In the genomic region with DNA sequence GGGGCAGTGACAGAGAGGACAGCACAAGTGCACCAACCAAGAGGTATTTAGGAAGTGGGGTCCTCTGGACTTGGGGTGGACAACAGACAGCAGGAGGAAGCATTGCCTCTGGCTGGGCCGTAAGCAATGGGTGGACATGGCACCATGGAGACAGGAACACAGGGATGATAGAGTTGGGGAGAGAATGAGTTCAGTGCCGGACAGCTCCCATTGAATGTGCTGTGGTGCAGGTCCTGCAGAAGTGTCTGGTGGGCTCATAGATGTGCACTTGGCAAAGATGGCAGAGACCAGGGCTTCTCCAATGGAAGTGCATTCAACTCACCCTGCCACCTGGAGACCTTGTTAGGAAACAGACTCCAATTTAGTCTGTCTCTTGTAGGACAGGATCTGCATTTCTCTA, we compare ENCODE assay signal across 15 cellular contexts.
DNase-seq lines count a peak whose midpoint lies in the region; ATAC-seq, FAIRE-seq and TF ChIP-seq lines count a peak whose summit lies in the region.
"Had no signal": no experiment of that assay in that cellular context is flagged by ENCODE, and none has a peak within 500 bp of the region (broad histone marks: within the 10 kb centered on the region; RNA-seq: fewer than 3 reads in every experiment).

No MANE protein-coding gene starts in this region.

- H3K9ac ChIP-seq in kidney (ENCODE audit: low read length in 2 of 2) (no peak overlapping the region), skeletal muscle tissue (ENCODE audit: low read depth in 1 of 3, low read length in 3 of 3) (no peak overlapping the region)

- FAIRE-seq in kidney (lab: Jason Lieb, UNC), result no peak
- FAIRE-seq: GM19239 had no signal

- H3K4me1 ChIP-seq in cardiac muscle cell (ENCODE audit: low read depth) (peaks cover 18% of the 10 kb centered on the region), kidney (ENCODE audit: control insufficient read depth in 1 of 2, insufficient read depth in 1 of 2, low read depth in 1 of 2, low read length in 2 of 2) (peaks cover 10 to 17% of the 10 kb centered on the region in 2 donors), skeletal muscle tissue (ENCODE audit: control insufficient read depth in 3 of 3, insufficient read depth in 3 of 3, low read length in 3 of 3) (peaks cover 10 to 31% (median 23%) of the 10 kb centered on the region in 3 donors)
- H3K4me1 ChIP-seq: HAP-1, SJCRH30 had no signal

- no peak overlapping the region for H3K27ac Mint-ChIP-seq in stimulated activated naive B cell treated with anti-CD40 and anti-IgM and Interleukin-4, amounts not matched to agents 10 μg/mL and 1 μg/mL and 100 μg/mL, for 72 hours
- H3K27ac Mint-ChIP-seq: CD14-positive monocyte had no signal

- H3K27me3 ChIP-seq in cardiac muscle cell (no peaks in the 10 kb centered on the region), skeletal muscle tissue (ENCODE audit: control insufficient read depth in 3 of 3, insufficient read depth in 3 of 3, low read length in 3 of 3) (no peaks in the 10 kb centered on the region)
- H3K27me3 ChIP-seq: SJCRH30 had no signal

- H3K27ac ChIP-seq in cardiac muscle cell, result peak overlapping the region; percentile 79
- peak overlapping the region; percentile 27 to 88 for H3K27ac ChIP-seq in kidney (ENCODE audit: low read depth in 2 of 2, low read length in 2 of 2)
- H3K27ac ChIP-seq in skeletal muscle tissue (ENCODE audit: low read depth, low read length), result peak overlapping the region; percentile 46
- H3K27ac ChIP-seq: HL-60, SJCRH30 had no signal

- no peak for ATAC-seq in Right ventricle myocardium inferior
- peak; percentile 41; the same call in 1 of the 3 replicates for ATAC-seq in SK-N-SH treated with all-trans-retinoic acid at 6 μM for 48 hours
- no peak for ATAC-seq in stimulated activated naive B cell treated with anti-CD40 and anti-IgM and Interleukin-4, amounts not matched to agents 10 μg/mL and 1 μg/mL and 100 μg/mL, for 72 hours (replicated peaks)

- H3K4me3 ChIP-seq in cardiac muscle cell, result no peak overlapping the region
- H3K4me3 ChIP-seq in kidney (ENCODE audit: low read length in 2 of 2), result no peak overlapping the region
- no peak overlapping the region for H3K4me3 ChIP-seq in skeletal muscle tissue (ENCODE audit: low read length in 3 of 3)
- H3K4me3 ChIP-seq: HAP-1, SJCRH30 had no signal

- no peak for TF ChIP-seq CTCF in cardiac muscle cell (IDR thresholded peaks at IDR 0.05; ENCODE audit: low read depth, low read length)
- no peak for TF ChIP-seq CTCF in kidney (IDR thresholded peaks at IDR 0.05; ENCODE audit: borderline replicate concordance, extremely low read depth, insufficient read depth)

- no peaks in the 10 kb centered on the region for H3K9me3 ChIP-seq in cardiac muscle cell (ENCODE audit: low read depth)
- H3K9me3 ChIP-seq in kidney (ENCODE audit: control insufficient read depth in 1 of 2, low read length in 2 of 2), result no peaks in the 10 kb centered on the region
- no peaks in the 10 kb centered on the region for H3K9me3 ChIP-seq in skeletal muscle tissue (ENCODE audit: control insufficient read depth in 3 of 3, low read length in 3 of 3)
- H3K9me3 ChIP-seq: HAP-1, SJCRH30 had no signal

- peaks cover 0 to 4% of the 10 kb centered on the region in 2 donors for H3K9me3 Mint-ChIP-seq in stimulated activated naive B cell treated with anti-CD40 and anti-IgM and Interleukin-4, amounts not matched to agents 10 μg/mL and 1 μg/mL and 100 μg/mL, for 72 hours
- H3K9me3 Mint-ChIP-seq: CD14-positive monocyte had no signal

- H3K4me1 Mint-ChIP-seq in stimulated activated naive B cell treated with anti-CD40 and anti-IgM and Interleukin-4, amounts not matched to agents 10 μg/mL and 1 μg/mL and 100 μg/mL, for 72 hours, result no peaks in the 10 kb centered on the region

- H3K27me3 Mint-ChIP-seq in stimulated activated naive B cell treated with anti-CD40 and anti-IgM and Interleukin-4, amounts not matched to agents 10 μg/mL and 1 μg/mL and 100 μg/mL, for 72 hours, result peaks cover 9 to 36% of the 10 kb centered on the region in 2 donors

- H3K36me3 ChIP-seq in cardiac muscle cell, result no peaks in the 10 kb centered on the region
- no peaks in the 10 kb centered on the region for H3K36me3 ChIP-seq in kidney (ENCODE audit: control insufficient read depth in 1 of 2, insufficient read depth in 2 of 2, low read length in 2 of 2)
- H3K36me3 ChIP-seq in skeletal muscle tissue (ENCODE audit: control insufficient read depth in 3 of 3, insufficient read depth in 3 of 3, low read length in 3 of 3), result no peaks in the 10 kb centered on the region
- H3K36me3 ChIP-seq: HAP-1, SJCRH30 had no signal

- no peaks in the 10 kb centered on the region for H3K36me3 Mint-ChIP-seq in stimulated activated naive B cell treated with anti-CD40 and anti-IgM and Interleukin-4, amounts not matched to agents 10 μg/mL and 1 μg/mL and 100 μg/mL, for 72 hours
- H3K36me3 Mint-ChIP-seq: CD14-positive monocyte had no signal

- no peak for DNase-seq in cardiac muscle cell (ENCODE audit: low read depth in 1 of 2, low spot score in 1 of 2)
- DNase-seq in Right ventricle myocardium inferior (ENCODE audit: missing footprints), result no peak
- no peak for DNase-seq in kidney
- DNase-seq in DMS114 treated with DMSO at 0.1 percent for 48 hours (lab: John Stamatoyannopoulos, UW; ENCODE audit: unreplicated experiment), result no peak
- no peak for DNase-seq in stimulated activated naive B cell treated with anti-CD40 and anti-IgM and Interleukin-4, amounts not matched to agents 10 μg/mL and 1 μg/mL and 100 μg/mL, for 72 hours
- DNase-seq in NCI-H748 (lab: John Stamatoyannopoulos, UW; ENCODE audit: unreplicated experiment), result no peak
- DNase-seq: NCI-H524 treated with DMSO at 0.1 percent for 48 hours, SJCRH30, SW 1271 had no signal

- intact Hi-C loops in Right ventricle myocardium inferior (cut with DNase I) (no loop called here), kidney (cut with DNase I) (no loop called here)

- no peak overlapping the region for H3K4me3 Mint-ChIP-seq in stimulated activated naive B cell treated with anti-CD40 and anti-IgM and Interleukin-4, amounts not matched to agents 10 μg/mL and 1 μg/mL and 100 μg/mL, for 72 hours
- H3K4me3 Mint-ChIP-seq: CD14-positive monocyte had no signal

TF ChIP-seq in SK-N-SH treated with all-trans-retinoic acid at 6 μM for 48 hours, 23 proteins besides CTCF, POLR2A, EP300 and RAD21 (continues in another document):
- TF ChIP-seq, protein P1, sequence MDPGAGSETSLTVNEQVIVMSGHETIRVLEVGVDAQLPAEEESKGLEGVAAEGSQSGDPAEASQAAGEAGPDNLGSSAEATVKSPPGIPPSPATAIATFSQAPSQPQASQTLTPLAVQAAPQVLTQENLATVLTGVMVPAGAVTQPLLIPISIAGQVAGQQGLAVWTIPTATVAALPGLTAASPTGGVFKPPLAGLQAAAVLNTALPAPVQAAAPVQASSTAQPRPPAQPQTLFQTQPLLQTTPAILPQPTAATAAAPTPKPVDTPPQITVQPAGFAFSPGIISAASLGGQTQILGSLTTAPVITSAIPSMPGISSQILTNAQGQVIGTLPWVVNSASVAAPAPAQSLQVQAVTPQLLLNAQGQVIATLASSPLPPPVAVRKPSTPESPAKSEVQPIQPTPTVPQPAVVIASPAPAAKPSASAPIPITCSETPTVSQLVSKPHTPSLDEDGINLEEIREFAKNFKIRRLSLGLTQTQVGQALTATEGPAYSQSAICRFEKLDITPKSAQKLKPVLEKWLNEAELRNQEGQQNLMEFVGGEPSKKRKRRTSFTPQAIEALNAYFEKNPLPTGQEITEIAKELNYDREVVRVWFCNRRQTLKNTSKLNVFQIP (CRISPR knock-in tag; IDR thresholded peaks at IDR 0.05; ENCODE audit: borderline replicate concordance, low read depth), result no peak
- TF ChIP-seq, protein P2, sequence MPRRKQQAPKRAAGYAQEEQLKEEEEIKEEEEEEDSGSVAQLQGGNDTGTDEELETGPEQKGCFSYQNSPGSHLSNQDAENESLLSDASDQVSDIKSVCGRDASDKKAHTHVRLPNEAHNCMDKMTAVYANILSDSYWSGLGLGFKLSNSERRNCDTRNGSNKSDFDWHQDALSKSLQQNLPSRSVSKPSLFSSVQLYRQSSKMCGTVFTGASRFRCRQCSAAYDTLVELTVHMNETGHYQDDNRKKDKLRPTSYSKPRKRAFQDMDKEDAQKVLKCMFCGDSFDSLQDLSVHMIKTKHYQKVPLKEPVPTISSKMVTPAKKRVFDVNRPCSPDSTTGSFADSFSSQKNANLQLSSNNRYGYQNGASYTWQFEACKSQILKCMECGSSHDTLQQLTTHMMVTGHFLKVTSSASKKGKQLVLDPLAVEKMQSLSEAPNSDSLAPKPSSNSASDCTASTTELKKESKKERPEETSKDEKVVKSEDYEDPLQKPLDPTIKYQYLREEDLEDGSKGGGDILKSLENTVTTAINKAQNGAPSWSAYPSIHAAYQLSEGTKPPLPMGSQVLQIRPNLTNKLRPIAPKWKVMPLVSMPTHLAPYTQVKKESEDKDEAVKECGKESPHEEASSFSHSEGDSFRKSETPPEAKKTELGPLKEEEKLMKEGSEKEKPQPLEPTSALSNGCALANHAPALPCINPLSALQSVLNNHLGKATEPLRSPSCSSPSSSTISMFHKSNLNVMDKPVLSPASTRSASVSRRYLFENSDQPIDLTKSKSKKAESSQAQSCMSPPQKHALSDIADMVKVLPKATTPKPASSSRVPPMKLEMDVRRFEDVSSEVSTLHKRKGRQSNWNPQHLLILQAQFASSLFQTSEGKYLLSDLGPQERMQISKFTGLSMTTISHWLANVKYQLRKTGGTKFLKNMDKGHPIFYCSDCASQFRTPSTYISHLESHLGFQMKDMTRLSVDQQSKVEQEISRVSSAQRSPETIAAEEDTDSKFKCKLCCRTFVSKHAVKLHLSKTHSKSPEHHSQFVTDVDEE (CRISPR knock-in tag; IDR thresholded peaks at IDR 0.05), result no peak
- TF ChIP-seq ZNF565 (CRISPR knock-in tag; conservative IDR thresholded peaks at IDR 0.05; ENCODE audit: low read depth), result no peak
- TF ChIP-seq, protein P3, sequence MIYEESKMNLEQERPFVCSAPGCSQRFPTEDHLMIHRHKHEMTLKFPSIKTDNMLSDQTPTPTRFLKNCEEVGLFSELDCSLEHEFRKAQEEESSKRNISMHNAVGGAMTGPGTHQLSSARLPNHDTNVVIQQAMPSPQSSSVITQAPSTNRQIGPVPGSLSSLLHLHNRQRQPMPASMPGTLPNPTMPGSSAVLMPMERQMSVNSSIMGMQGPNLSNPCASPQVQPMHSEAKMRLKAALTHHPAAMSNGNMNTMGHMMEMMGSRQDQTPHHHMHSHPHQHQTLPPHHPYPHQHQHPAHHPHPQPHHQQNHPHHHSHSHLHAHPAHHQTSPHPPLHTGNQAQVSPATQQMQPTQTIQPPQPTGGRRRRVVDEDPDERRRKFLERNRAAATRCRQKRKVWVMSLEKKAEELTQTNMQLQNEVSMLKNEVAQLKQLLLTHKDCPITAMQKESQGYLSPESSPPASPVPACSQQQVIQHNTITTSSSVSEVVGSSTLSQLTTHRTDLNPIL (CRISPR knock-in tag; IDR thresholded peaks at IDR 0.05; ENCODE audit: low read depth), result no peak
- no peak for TF ChIP-seq ZFP3 (CRISPR knock-in tag; IDR thresholded peaks at IDR 0.05)
- TF ChIP-seq GLIS3 (CRISPR knock-in tag; IDR thresholded peaks at IDR 0.05), result no peak
- no peak for TF ChIP-seq ISL1 (CRISPR knock-in tag; IDR thresholded peaks at IDR 0.05)
- no peak for TF ChIP-seq ZFP30 (CRISPR knock-in tag; IDR thresholded peaks at IDR 0.05)
- TF ChIP-seq ESRRG (CRISPR knock-in tag; IDR thresholded peaks at IDR 0.05), result no peak
- no peak for TF ChIP-seq BACH2 (CRISPR knock-in tag; IDR thresholded peaks at IDR 0.05; ENCODE audit: borderline replicate concordance)
